ENCODE assay signal across 14 cellular contexts in genomic region chr12:1272132-1272531, GRCh38.
"Had no signal": no experiment of that assay in that cellular context is flagged by ENCODE, and none has a peak within 500 bp of the region (broad histone marks: within the 10 kb centered on the region; RNA-seq: fewer than 3 reads in every experiment).

No MANE protein-coding gene starts in this region.

- H3K27me3 ChIP-seq: adrenal gland, heart left ventricle, left lung, pancreas, tibial nerve had no signal

- ATAC-seq: left lung, pancreas had no signal

- H3K4me1 ChIP-seq: adrenal gland, heart left ventricle, left lung, pancreas, tibial nerve had no signal

- H3K27ac ChIP-seq: adrenal gland, coronary artery, heart left ventricle, left lung, pancreas, tibial nerve had no signal

- H3K27me3 Mint-ChIP-seq: activated T-cell treated with anti-CD3 and anti-CD28 coated beads, Interleukin-2, amount 50 U/mL, for 24 hours had no signal

- DNase-seq: activated gamma-delta T cell; activated T-cell treated with anti-CD3 and anti-CD28 coated beads, Interleukin-2, amount 50 U/mL, for 24 hours; adrenal gland; caudate nucleus; effector CD4-positive, alpha-beta T cell; heart left ventricle; islet precursor cell; left lung; mesenchymal stem cell; pancreas had no signal

- FAIRE-seq: frontal cortex, pancreas had no signal

- H3K4me1 Mint-ChIP-seq: neural crest cell had no signal

- H3K9me3 ChIP-seq: adrenal gland, heart left ventricle, left lung, pancreas, tibial nerve had no signal

- H3K4me3 ChIP-seq: adrenal gland, coronary artery, heart left ventricle, left lung, pancreas, tibial nerve had no signal

- H3K4me3 Mint-ChIP-seq: activated T-cell treated with anti-CD3 and anti-CD28 coated beads, Interleukin-2, amount 50 U/mL, for 24 hours; neural crest cell had no signal

- H3K9me3 Mint-ChIP-seq: activated T-cell treated with anti-CD3 and anti-CD28 coated beads, Interleukin-2, amount 50 U/mL, for 24 hours; neural crest cell had no signal

- H3K36me3 ChIP-seq: adrenal gland, left lung, pancreas had no signal

- H3K27ac Mint-ChIP-seq: activated T-cell treated with anti-CD3 and anti-CD28 coated beads, Interleukin-2, amount 50 U/mL, for 24 hours had no signal
